In the genomic region with DNA sequence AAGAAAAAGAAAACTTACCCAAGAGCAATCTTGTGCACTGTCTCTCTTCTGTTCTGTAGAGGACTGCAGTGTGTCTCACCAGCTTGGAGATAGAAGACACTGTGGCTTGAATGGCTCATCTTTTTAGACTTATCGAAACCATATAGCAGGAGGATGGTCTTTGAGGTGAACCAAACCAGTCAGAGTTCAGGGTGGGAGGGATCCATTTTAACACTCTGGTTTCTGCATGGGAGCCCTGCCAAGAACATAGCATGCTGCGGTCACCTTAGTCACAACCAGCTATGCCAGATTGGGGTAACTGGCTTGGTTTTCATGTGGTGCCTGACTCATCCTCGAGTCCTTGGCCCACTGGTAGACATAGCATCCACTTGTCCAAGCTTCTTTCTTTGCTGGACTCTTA, we compare ENCODE assay signal across 15 cellular contexts.
A peak's percentile ranks its signal among the peaks of the same experiment; 100 is the strongest.
DNase-seq lines count a peak whose midpoint lies in the region; ATAC-seq and TF ChIP-seq lines count a peak whose summit lies in the region.
"Had no signal": no experiment of that assay in that cellular context is flagged by ENCODE, and none has a peak within 500 bp of the region (broad histone marks: within the 10 kb centered on the region; RNA-seq: fewer than 3 reads in every experiment).

No MANE protein-coding gene starts in this region.

- H3K27me3 ChIP-seq in kidney epithelial cell (ENCODE audit: control insufficient read depth, insufficient read depth, low read length), result no peaks in the 10 kb centered on the region
- H3K27me3 ChIP-seq in CD4-positive, alpha-beta memory T cell (ENCODE audit: insufficient read depth, low read length), result no peaks in the 10 kb centered on the region

- no peaks in the 10 kb centered on the region for H3K9me3 ChIP-seq in CD4-positive, alpha-beta memory T cell (ENCODE audit: control insufficient read depth in 1 of 2, low read length in 2 of 2)

- POLR2A ChIA-PET in CD4-positive, alpha-beta memory T cell (lab: Charles Lee; ENCODE audit: partially characterized antibody), result no interaction called here

- no peaks in the 10 kb centered on the region for H3K4me1 ChIP-seq in CD4-positive, alpha-beta memory T cell (ENCODE audit: insufficient read depth, low read length)
- H3K4me1 ChIP-seq: parathyroid adenoma had no signal

- H3K4me3 Mint-ChIP-seq in CD4-positive, alpha-beta memory T cell, result no peak overlapping the region
- H3K4me3 Mint-ChIP-seq: activated CD4-positive, alpha-beta memory T cell treated with anti-CD3 and anti-CD28 coated beads, Interleukin-2, amount 10 ng/mL, durations not matched to agents 7 days and 5 days; activated naive CD8-positive, alpha-beta T cell treated with anti-CD3 and anti-CD28 coated beads, Interleukin-2, amount 10 ng/mL, durations not matched to agents 7 days and 5 days; CD8-positive, alpha-beta T cell; IgD-negative memory B cell had no signal

- H3K9me3 Mint-ChIP-seq in CD4-positive, alpha-beta memory T cell, result no peaks in the 10 kb centered on the region
- H3K9me3 Mint-ChIP-seq: activated CD4-positive, alpha-beta memory T cell treated with anti-CD3 and anti-CD28 coated beads, Interleukin-2, amount 10 ng/mL, durations not matched to agents 7 days and 5 days; activated naive CD8-positive, alpha-beta T cell treated with anti-CD3 and anti-CD28 coated beads, Interleukin-2, amount 10 ng/mL, durations not matched to agents 7 days and 5 days; CD8-positive, alpha-beta T cell had no signal

- no peaks in the 10 kb centered on the region for H3K36me3 Mint-ChIP-seq in CD4-positive, alpha-beta memory T cell
- H3K36me3 Mint-ChIP-seq: activated naive CD8-positive, alpha-beta T cell treated with anti-CD3 and anti-CD28 coated beads, Interleukin-2, amount 10 ng/mL, durations not matched to agents 7 days and 5 days; CD8-positive, alpha-beta T cell; IgD-negative memory B cell had no signal

- no peaks in the 10 kb centered on the region for H3K4me1 Mint-ChIP-seq in CD4-positive, alpha-beta memory T cell
- H3K4me1 Mint-ChIP-seq: activated CD4-positive, alpha-beta memory T cell treated with anti-CD3 and anti-CD28 coated beads, Interleukin-2, amount 10 ng/mL, durations not matched to agents 7 days and 5 days; activated naive CD8-positive, alpha-beta T cell treated with anti-CD3 and anti-CD28 coated beads, Interleukin-2, amount 10 ng/mL, durations not matched to agents 7 days and 5 days; IgD-negative memory B cell had no signal

- no peaks in the 10 kb centered on the region for H3K36me3 ChIP-seq in kidney epithelial cell (ENCODE audit: control insufficient read depth, insufficient read depth, low read length)
- no peaks in the 10 kb centered on the region for H3K36me3 ChIP-seq in CD4-positive, alpha-beta memory T cell (ENCODE audit: insufficient read depth, low read length)

- CTCF ChIA-PET in CD4-positive, alpha-beta memory T cell (lab: Charles Lee; ENCODE audit: partially characterized antibody), result no interaction called here

- no peak overlapping the region for H3K4me3 ChIP-seq in kidney epithelial cell (ENCODE audit: low read depth, low read length)
- no peak overlapping the region for H3K4me3 ChIP-seq in CD4-positive, alpha-beta memory T cell (ENCODE audit: low read length in 2 of 2)

- H3K27me3 Mint-ChIP-seq in CD4-positive, alpha-beta memory T cell, result peaks cover 5 to 6% of the 10 kb centered on the region in 2 donors
- H3K27me3 Mint-ChIP-seq: activated CD4-positive, alpha-beta memory T cell treated with anti-CD3 and anti-CD28 coated beads, Interleukin-2, amount 10 ng/mL, durations not matched to agents 7 days and 5 days had no signal

- TF ChIP-seq CTCF in kidney epithelial cell (IDR thresholded peaks at IDR 0.05; ENCODE audit: insufficient read depth, low read length, poor library complexity, severe bottlenecking), result no peak

- DNase-seq in AG20443 (ENCODE audit: low spot score) (peak; percentile 91), LHCN-M2 (ENCODE audit: low read depth) (peak; percentile 99), amniotic stem cell (lab: John Stamatoyannopoulos, UW) (peak; percentile 86), kidney epithelial cell (ENCODE audit: low read depth) (peak; percentile 66), NCI-H1930 (lab: John Stamatoyannopoulos, UW) (no peak), NCI-H146 treated with DMSO at 0.1 percent for 48 hours (lab: John Stamatoyannopoulos, UW; ENCODE audit: unreplicated experiment) (no peak)
- DNase-seq in CD4-positive, alpha-beta memory T cell, result no peak
- DNase-seq: activated CD4-positive, alpha-beta memory T cell treated with anti-CD3 and anti-CD28 coated beads, Interleukin-2, amount 10 ng/mL, durations not matched to agents 7 days and 5 days; activated naive CD8-positive, alpha-beta T cell treated with anti-CD3 and anti-CD28 coated beads, Interleukin-2, amount 10 ng/mL, durations not matched to agents 7 days and 5 days; CD8-positive, alpha-beta T cell; left ventricle myocardium superior; NCI-H2171 treated with DMSO at 0.1 percent for 48 hours had no signal

- H3K27ac ChIP-seq in CD4-positive, alpha-beta memory T cell (ENCODE audit: low read depth, low read length), result no peak overlapping the region
- H3K27ac ChIP-seq: parathyroid adenoma had no signal

- intact Hi-C loops in CD4-positive, alpha-beta memory T cell (cut with micrococcal nuclease), result no loop called here

- no peak for ATAC-seq in HG03097 (IDR thresholded peaks at IDR 0.05; ENCODE audit: low FRiP score, unreplicated experiment)
- ATAC-seq: CD8-positive, alpha-beta T cell; left ventricle myocardium superior had no signal

- no peak overlapping the region for H3K27ac Mint-ChIP-seq in CD4-positive, alpha-beta memory T cell
- H3K27ac Mint-ChIP-seq: activated CD4-positive, alpha-beta memory T cell treated with anti-CD3 and anti-CD28 coated beads, Interleukin-2, amount 10 ng/mL, durations not matched to agents 7 days and 5 days; activated naive CD8-positive, alpha-beta T cell treated with anti-CD3 and anti-CD28 coated beads, Interleukin-2, amount 10 ng/mL, durations not matched to agents 7 days and 5 days; CD8-positive, alpha-beta T cell; IgD-negative memory B cell had no signal

Comparison
In these comparisons a context has a peak if more than half of its experiments do, and no peak if none do; other contexts are left out.
1. DNase-seq: peak in AG20443 (single experiment), LHCN-M2 (single experiment), amniotic stem cell (single experiment) and kidney epithelial cell (single experiment); none in CD4-positive, alpha-beta memory T cell (0 of 5), NCI-H1930 (0 of 2) and NCI-H146 treated with DMSO at 0.1 percent for 48 hours (single experiment).